In the genomic region with DNA sequence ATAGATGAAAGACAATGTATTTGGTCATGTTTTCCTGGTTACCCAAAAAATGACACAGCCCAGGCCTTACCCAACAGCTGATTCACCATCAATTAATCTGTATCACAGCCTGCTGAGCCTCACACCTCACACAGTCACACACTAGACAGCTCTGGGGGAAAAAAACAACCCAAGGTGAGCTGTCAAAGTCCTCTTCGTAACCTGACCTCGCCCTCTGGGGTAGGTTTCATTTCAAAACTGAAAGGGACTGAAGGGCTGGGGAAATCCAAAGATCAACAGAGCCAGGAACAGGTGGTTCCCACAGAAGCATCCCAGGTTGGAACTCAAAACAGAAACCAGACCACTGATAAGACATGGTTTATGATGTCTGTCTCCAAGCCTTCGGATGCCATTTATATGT, we compare ENCODE assay signal across 1 cellular context.
TF ChIP-seq lines count a peak whose summit lies in the region.

No MANE protein-coding gene starts in this region.

TF ChIP-seq in HepG2, 621 proteins besides CTCF, POLR2A, EP300 and RAD21 (continued from another document and continues in another):
- TF ChIP-seq, protein P1, sequence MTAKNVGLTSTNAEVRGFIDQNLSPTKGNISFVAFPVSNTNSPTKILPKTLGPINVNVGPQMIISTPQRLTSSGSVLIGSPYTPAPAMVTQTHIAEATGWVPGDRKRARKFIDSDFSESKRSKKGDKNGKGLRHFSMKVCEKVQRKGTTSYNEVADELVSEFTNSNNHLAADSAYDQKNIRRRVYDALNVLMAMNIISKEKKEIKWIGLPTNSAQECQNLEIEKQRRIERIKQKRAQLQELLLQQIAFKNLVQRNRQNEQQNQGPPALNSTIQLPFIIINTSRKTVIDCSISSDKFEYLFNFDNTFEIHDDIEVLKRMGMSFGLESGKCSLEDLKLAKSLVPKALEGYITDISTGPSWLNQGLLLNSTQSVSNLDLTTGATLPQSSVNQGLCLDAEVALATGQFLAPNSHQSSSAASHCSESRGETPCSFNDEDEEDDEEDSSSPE (CRISPR knock-in tag; IDR thresholded peaks at IDR 0.05) = no peak
- TF ChIP-seq, protein P2, sequence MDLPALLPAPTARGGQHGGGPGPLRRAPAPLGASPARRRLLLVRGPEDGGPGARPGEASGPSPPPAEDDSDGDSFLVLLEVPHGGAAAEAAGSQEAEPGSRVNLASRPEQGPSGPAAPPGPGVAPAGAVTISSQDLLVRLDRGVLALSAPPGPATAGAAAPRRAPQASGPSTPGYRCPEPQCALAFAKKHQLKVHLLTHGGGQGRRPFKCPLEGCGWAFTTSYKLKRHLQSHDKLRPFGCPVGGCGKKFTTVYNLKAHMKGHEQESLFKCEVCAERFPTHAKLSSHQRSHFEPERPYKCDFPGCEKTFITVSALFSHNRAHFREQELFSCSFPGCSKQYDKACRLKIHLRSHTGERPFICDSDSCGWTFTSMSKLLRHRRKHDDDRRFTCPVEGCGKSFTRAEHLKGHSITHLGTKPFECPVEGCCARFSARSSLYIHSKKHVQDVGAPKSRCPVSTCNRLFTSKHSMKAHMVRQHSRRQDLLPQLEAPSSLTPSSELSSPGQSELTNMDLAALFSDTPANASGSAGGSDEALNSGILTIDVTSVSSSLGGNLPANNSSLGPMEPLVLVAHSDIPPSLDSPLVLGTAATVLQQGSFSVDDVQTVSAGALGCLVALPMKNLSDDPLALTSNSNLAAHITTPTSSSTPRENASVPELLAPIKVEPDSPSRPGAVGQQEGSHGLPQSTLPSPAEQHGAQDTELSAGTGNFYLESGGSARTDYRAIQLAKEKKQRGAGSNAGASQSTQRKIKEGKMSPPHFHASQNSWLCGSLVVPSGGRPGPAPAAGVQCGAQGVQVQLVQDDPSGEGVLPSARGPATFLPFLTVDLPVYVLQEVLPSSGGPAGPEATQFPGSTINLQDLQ (CRISPR knock-in tag; IDR thresholded peaks at IDR 0.05) = no peak
- TF ChIP-seq, protein P3, sequence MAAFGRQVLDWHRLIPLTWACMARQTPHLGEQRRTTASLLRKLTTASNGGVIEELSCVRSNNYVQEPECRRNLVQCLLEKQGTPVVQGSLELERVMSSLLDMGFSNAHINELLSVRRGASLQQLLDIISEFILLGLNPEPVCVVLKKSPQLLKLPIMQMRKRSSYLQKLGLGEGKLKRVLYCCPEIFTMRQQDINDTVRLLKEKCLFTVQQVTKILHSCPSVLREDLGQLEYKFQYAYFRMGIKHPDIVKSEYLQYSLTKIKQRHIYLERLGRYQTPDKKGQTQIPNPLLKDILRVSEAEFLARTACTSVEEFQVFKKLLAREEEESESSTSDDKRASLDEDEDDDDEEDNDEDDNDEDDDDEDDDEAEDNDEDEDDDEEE (CRISPR knock-in tag; IDR thresholded peaks at IDR 0.05) = no peak
- TF ChIP-seq SOX13 (IDR thresholded peaks at IDR 0.05) (no peak), SOX13 (CRISPR knock-in tag; conservative IDR thresholded peaks at IDR 0.05 in 1 of 2, IDR thresholded peaks at IDR 0.05 in 1 of 2) (peak in 1 of 2 experiments; percentile 50; a peak in 1 of 4 replicates), ZNF260 (CRISPR knock-in tag; IDR thresholded peaks at IDR 0.05; ENCODE audit: borderline replicate concordance, low read depth) (no peak), ZNF598 (CRISPR knock-in tag; IDR thresholded peaks at IDR 0.05; ENCODE audit: borderline replicate concordance) (0 out of 2 replicates have a peak, but pooled peaks have one; percentile 37), ZNF34 (CRISPR knock-in tag; IDR thresholded peaks at IDR 0.05; ENCODE audit: borderline replicate concordance) (no peak), CREB1 (IDR thresholded peaks at IDR 0.05) (no peak), CREB1 (CRISPR knock-in tag; IDR thresholded peaks at IDR 0.05) (peak; percentile 54), NR2F6 (IDR thresholded peaks at IDR 0.05) (peak; percentile 65), NR2F6 (CRISPR knock-in tag; IDR thresholded peaks at IDR 0.05) (peak; percentile 80), RBAK (CRISPR knock-in tag; IDR thresholded peaks at IDR 0.05) (no peak), ZNF251 (CRISPR knock-in tag; IDR thresholded peaks at IDR 0.05) (no peak), ZBTB3 (CRISPR knock-in tag; IDR thresholded peaks at IDR 0.05; ENCODE audit: borderline replicate concordance, low read depth) (no peak), NBN (conservative IDR thresholded peaks at IDR 0.05) (no peak), U2AF2 (IDR thresholded peaks at IDR 0.05; ENCODE audit: low read depth, low read length) (no peak), BRCA1 (CRISPR knock-in tag; IDR thresholded peaks at IDR 0.05) (no peak), KLF15 (CRISPR knock-in tag; IDR thresholded peaks at IDR 0.05; ENCODE audit: borderline replicate concordance) (no peak), ZNF720 (CRISPR knock-in tag; IDR thresholded peaks at IDR 0.05) (no peak), ZFP36L2 (CRISPR knock-in tag; IDR thresholded peaks at IDR 0.05) (no peak), HIVEP1 (CRISPR knock-in tag; IDR thresholded peaks at IDR 0.05) (no peak; the same call in 1 of the 2 replicates), ZNF180 (CRISPR knock-in tag; IDR thresholded peaks at IDR 0.05; ENCODE audit: borderline replicate concordance, low read depth) (no peak), ZNF747 (CRISPR knock-in tag; IDR thresholded peaks at IDR 0.05; ENCODE audit: borderline replicate concordance) (no peak), ZNF839 (CRISPR knock-in tag; IDR thresholded peaks at IDR 0.05; ENCODE audit: borderline replicate concordance) (no peak), EZH2 (conservative IDR thresholded peaks at IDR 0.05; ENCODE audit: low read depth, low read length) (no peak), ZSCAN30 (CRISPR knock-in tag; IDR thresholded peaks at IDR 0.05) (no peak), RNF2 (conservative IDR thresholded peaks at IDR 0.05; ENCODE audit: low read depth) (no peak), IRF2 (CRISPR knock-in tag; IDR thresholded peaks at IDR 0.05) (peak; percentile 92), TBP (CRISPR knock-in tag; IDR thresholded peaks at IDR 0.05) (no peak), SNAPC2 (CRISPR knock-in tag; IDR thresholded peaks at IDR 0.05) (peak; percentile 41; the same call in 1 of the 2 replicates), MBNL3 (CRISPR knock-in tag; conservative IDR thresholded peaks at IDR 0.05) (no peak), DNMT1 (CRISPR knock-in tag; IDR thresholded peaks at IDR 0.05) (no peak), ZNF501 (CRISPR knock-in tag; IDR thresholded peaks at IDR 0.05) (no peak), KAT2B (IDR thresholded peaks at IDR 0.05; ENCODE audit: borderline replicate concordance, low read depth, low read length) (no peak), HNRNPH1 (optimal IDR thresholded peaks at IDR 0.05; ENCODE audit: low read depth, low read length) (no peak), CHD2 (IDR thresholded peaks at IDR 0.05; ENCODE audit: low read depth, low read length) (no peak)
- TF ChIP-seq, protein P4, sequence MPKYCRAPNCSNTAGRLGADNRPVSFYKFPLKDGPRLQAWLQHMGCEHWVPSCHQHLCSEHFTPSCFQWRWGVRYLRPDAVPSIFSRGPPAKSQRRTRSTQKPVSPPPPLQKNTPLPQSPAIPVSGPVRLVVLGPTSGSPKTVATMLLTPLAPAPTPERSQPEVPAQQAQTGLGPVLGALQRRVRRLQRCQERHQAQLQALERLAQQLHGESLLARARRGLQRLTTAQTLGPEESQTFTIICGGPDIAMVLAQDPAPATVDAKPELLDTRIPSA (CRISPR knock-in tag; IDR thresholded peaks at IDR 0.05; ENCODE audit: borderline replicate concordance) = no peak
- TF ChIP-seq, protein P5, sequence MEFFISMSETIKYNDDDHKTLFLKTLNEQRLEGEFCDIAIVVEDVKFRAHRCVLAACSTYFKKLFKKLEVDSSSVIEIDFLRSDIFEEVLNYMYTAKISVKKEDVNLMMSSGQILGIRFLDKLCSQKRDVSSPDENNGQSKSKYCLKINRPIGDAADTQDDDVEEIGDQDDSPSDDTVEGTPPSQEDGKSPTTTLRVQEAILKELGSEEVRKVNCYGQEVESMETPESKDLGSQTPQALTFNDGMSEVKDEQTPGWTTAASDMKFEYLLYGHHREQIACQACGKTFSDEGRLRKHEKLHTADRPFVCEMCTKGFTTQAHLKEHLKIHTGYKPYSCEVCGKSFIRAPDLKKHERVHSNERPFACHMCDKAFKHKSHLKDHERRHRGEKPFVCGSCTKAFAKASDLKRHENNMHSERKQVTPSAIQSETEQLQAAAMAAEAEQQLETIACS (CRISPR knock-in tag; IDR thresholded peaks at IDR 0.05) = no peak
- TF ChIP-seq, protein P6, sequence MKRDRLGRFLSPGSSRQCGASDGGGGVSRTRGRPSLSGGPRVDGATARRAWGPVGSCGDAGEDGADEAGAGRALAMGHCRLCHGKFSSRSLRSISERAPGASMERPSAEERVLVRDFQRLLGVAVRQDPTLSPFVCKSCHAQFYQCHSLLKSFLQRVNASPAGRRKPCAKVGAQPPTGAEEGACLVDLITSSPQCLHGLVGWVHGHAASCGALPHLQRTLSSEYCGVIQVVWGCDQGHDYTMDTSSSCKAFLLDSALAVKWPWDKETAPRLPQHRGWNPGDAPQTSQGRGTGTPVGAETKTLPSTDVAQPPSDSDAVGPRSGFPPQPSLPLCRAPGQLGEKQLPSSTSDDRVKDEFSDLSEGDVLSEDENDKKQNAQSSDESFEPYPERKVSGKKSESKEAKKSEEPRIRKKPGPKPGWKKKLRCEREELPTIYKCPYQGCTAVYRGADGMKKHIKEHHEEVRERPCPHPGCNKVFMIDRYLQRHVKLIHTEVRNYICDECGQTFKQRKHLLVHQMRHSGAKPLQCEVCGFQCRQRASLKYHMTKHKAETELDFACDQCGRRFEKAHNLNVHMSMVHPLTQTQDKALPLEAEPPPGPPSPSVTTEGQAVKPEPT (CRISPR knock-in tag; IDR thresholded peaks at IDR 0.05; ENCODE audit: low read depth) = no peak
- TF ChIP-seq, protein P7, sequence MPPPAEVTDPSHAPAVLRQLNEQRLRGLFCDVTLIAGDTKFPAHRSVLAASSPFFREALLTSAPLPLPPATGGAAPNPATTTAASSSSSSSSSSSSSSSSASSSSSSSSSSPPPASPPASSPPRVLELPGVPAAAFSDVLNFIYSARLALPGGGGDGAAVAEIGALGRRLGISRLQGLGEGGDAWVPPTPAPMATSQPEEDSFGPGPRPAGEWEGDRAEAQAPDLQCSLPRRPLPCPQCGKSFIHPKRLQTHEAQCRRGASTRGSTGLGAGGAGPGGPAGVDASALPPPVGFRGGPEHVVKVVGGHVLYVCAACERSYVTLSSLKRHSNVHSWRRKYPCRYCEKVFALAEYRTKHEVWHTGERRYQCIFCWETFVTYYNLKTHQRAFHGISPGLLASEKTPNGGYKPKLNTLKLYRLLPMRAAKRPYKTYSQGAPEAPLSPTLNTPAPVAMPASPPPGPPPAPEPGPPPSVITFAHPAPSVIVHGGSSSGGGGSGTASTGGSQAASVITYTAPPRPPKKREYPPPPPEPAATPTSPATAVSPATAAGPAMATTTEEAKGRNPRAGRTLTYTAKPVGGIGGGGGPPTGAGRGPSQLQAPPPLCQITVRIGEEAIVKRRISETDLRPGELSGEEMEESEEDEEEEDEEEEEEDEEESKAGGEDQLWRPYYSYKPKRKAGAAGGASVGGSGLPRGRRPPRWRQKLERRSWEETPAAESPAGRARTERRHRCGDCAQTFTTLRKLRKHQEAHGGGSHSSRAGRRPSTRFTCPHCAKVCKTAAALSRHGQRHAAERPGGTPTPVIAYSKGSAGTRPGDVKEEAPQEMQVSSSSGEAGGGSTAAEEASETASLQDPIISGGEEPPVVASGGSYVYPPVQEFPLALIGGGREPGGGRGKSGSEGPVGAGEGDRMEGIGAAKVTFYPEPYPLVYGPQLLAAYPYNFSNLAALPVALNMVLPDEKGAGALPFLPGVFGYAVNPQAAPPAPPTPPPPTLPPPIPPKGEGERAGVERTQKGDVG (CRISPR knock-in tag; IDR thresholded peaks at IDR 0.05; ENCODE audit: borderline replicate concordance) = no peak
- TF ChIP-seq, protein P8, sequence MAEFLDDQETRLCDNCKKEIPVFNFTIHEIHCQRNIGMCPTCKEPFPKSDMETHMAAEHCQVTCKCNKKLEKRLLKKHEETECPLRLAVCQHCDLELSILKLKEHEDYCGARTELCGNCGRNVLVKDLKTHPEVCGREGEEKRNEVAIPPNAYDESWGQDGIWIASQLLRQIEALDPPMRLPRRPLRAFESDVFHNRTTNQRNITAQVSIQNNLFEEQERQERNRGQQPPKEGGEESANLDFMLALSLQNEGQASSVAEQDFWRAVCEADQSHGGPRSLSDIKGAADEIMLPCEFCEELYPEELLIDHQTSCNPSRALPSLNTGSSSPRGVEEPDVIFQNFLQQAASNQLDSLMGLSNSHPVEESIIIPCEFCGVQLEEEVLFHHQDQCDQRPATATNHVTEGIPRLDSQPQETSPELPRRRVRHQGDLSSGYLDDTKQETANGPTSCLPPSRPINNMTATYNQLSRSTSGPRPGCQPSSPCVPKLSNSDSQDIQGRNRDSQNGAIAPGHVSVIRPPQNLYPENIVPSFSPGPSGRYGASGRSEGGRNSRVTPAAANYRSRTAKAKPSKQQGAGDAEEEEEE (CRISPR knock-in tag; IDR thresholded peaks at IDR 0.05; ENCODE audit: borderline replicate concordance) = no peak
- TF ChIP-seq, protein P9, sequence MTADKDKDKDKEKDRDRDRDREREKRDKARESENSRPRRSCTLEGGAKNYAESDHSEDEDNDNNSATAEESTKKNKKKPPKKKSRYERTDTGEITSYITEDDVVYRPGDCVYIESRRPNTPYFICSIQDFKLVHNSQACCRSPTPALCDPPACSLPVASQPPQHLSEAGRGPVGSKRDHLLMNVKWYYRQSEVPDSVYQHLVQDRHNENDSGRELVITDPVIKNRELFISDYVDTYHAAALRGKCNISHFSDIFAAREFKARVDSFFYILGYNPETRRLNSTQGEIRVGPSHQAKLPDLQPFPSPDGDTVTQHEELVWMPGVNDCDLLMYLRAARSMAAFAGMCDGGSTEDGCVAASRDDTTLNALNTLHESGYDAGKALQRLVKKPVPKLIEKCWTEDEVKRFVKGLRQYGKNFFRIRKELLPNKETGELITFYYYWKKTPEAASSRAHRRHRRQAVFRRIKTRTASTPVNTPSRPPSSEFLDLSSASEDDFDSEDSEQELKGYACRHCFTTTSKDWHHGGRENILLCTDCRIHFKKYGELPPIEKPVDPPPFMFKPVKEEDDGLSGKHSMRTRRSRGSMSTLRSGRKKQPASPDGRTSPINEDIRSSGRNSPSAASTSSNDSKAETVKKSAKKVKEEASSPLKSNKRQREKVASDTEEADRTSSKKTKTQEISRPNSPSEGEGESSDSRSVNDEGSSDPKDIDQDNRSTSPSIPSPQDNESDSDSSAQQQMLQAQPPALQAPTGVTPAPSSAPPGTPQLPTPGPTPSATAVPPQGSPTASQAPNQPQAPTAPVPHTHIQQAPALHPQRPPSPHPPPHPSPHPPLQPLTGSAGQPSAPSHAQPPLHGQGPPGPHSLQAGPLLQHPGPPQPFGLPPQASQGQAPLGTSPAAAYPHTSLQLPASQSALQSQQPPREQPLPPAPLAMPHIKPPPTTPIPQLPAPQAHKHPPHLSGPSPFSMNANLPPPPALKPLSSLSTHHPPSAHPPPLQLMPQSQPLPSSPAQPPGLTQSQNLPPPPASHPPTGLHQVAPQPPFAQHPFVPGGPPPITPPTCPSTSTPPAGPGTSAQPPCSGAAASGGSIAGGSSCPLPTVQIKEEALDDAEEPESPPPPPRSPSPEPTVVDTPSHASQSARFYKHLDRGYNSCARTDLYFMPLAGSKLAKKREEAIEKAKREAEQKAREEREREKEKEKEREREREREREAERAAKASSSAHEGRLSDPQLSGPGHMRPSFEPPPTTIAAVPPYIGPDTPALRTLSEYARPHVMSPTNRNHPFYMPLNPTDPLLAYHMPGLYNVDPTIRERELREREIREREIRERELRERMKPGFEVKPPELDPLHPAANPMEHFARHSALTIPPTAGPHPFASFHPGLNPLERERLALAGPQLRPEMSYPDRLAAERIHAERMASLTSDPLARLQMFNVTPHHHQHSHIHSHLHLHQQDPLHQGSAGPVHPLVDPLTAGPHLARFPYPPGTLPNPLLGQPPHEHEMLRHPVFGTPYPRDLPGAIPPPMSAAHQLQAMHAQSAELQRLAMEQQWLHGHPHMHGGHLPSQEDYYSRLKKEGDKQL (CRISPR knock-in tag; IDR thresholded peaks at IDR 0.05; ENCODE audit: low read depth) = no peak
